Comparison of ENCODE assay signal across 8 cellular contexts in the genomic region with DNA sequence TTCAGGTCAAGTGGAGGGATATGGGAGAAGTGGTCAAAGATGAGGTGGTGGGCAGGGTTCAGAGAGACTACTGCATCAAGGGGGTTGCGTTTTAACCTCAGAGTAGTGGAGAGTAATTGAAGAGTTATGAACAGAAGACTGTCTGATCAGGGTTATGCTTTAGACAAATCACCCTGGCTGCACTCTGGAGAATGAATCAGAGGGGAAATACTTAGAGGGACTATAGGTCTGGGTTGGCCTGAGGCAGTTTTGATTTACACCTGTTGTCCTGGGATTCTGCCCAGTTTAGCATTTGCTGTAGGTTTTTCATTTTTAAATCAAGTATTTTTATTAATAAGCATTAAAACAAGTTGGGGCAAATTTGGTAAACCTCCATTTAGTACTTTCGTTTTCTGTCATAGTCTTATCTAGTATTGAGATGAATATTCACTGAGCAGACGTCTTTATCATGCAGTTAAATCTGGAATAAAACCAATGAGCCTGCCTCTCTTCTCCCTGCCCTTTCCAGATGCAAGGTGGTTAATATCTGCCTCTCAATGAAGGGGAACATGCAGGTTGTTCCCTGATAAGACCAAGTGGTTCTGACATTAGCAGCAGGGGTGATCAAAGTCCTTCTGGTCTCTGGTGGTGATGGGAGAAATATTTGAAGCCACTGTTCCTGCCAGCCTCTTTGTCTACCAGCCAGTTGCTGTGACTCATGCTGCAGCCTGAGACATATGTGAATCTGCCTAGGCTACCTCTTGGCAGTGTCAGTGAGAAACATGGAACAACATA.
DNase-seq lines count a peak whose midpoint lies in the region; ATAC-seq, FAIRE-seq and TF ChIP-seq lines count a peak whose summit lies in the region.

No MANE protein-coding gene starts in this region.

- no peaks in the 10 kb centered on the region for H3K4me1 Mint-ChIP-seq in endodermal cell

- H4K20me1 ChIP-seq in hepatocyte (ENCODE audit: insufficient read depth, poor library complexity, severe bottlenecking): no peaks in the 10 kb centered on the region

- DNase-seq in GM12892 (ENCODE audit: insufficient read length) (no peak), RWPE2 (ENCODE audit: low spot score) (no peak), hepatocyte (ENCODE audit: low spot score) (peak; percentile 27), endodermal cell (no peak), superior temporal gyrus (ENCODE audit: extremely low spot score) (no peak), lower leg skin (ENCODE audit: low spot score in 2 of 2) (no peak)

- peaks cover 27% of the 10 kb centered on the region for H3K9me3 Mint-ChIP-seq in endodermal cell

- H2AFZ ChIP-seq in hepatocyte: no peak overlapping the region

- H3K27ac ChIP-seq in RWPE2 (ENCODE audit: poor library complexity, severe bottlenecking): no peak overlapping the region
- H3K27ac ChIP-seq in hepatocyte: peak overlapping the region; percentile 2
- no peak overlapping the region for H3K27ac ChIP-seq in endodermal cell (ENCODE audit: low read depth, low read length)

- ATAC-seq in GM21723 (IDR thresholded peaks at IDR 0.05; ENCODE audit: unreplicated experiment): peak; percentile 76
- peak; percentile 61 for ATAC-seq in RWPE2 (ENCODE audit: low read depth)
- no peak for ATAC-seq in HG03045 (IDR thresholded peaks at IDR 0.05; ENCODE audit: unreplicated experiment)

- TF ChIP-seq POLR2A in GM12892 (IDR thresholded peaks at IDR 0.05; ENCODE audit: low read depth, low read length) (no peak), lower leg skin (IDR thresholded peaks at IDR 0.05) (no peak)

- H3K4me3 ChIP-seq in RWPE2 (ENCODE audit: severe bottlenecking) (no peak overlapping the region), hepatocyte (no peak overlapping the region), endodermal cell (ENCODE audit: low read length) (no peak overlapping the region), lower leg skin (ENCODE audit: low read depth, poor library complexity, severe bottlenecking) (no peak overlapping the region)

- H3K27me3 ChIP-seq in RWPE2 (ENCODE audit: insufficient read depth, poor library complexity, severe bottlenecking) (no peaks in the 10 kb centered on the region), hepatocyte (no peaks in the 10 kb centered on the region), endodermal cell (ENCODE audit: control insufficient read depth, insufficient read depth, low read length, poor library complexity, severe bottlenecking) (no peaks in the 10 kb centered on the region)

- H3K27ac Mint-ChIP-seq in endodermal cell: no peak overlapping the region

- WGBS in hepatocyte (ENCODE audit: low lambda C conversion rate, missing lambda C conversion rate): 32% methylated on average over 3 of the region's 3 CpGs
- WGBS in endodermal cell (ENCODE audit: insufficient coverage in 1 of 2, insufficient read length in 1 of 2), 2 experiments: 85 to 90% methylated on average over 2 to 3 of the region's 3 CpGs
- WGBS in lower leg skin, 2 donors: 31 to 50% methylated on average over 3 of the region's 3 CpGs

- H3K36me3 Mint-ChIP-seq in endodermal cell (ENCODE audit: low read depth): no peaks in the 10 kb centered on the region

- H3K36me3 ChIP-seq in RWPE2 (ENCODE audit: low read depth) (no peaks in the 10 kb centered on the region), hepatocyte (replicated peaks; ENCODE audit: insufficient read depth, low read depth) (no peaks in the 10 kb centered on the region), endodermal cell (ENCODE audit: control insufficient read depth, insufficient read depth, low read length) (no peaks in the 10 kb centered on the region)

- TF ChIP-seq CTCF in RWPE2 (IDR thresholded peaks at IDR 0.05; ENCODE audit: poor library complexity, severe bottlenecking) (no peak), hepatocyte (IDR thresholded peaks at IDR 0.05; ENCODE audit: poor library complexity) (no peak), endodermal cell (conservative IDR thresholded peaks at IDR 0.05) (no peak), lower leg skin (IDR thresholded peaks at IDR 0.05) (no peak)

- no peaks in the 10 kb centered on the region for H3K4me1 ChIP-seq in RWPE2 (ENCODE audit: insufficient read depth, poor library complexity, severe bottlenecking)
- no peaks in the 10 kb centered on the region for H3K4me1 ChIP-seq in hepatocyte (ENCODE audit: insufficient read depth)
- H3K4me1 ChIP-seq in endodermal cell (ENCODE audit: control insufficient read depth, insufficient read depth, low read length): no peaks in the 10 kb centered on the region

- H3K9ac ChIP-seq in endodermal cell (ENCODE audit: extremely low read depth, low read length, poor library complexity, severe bottlenecking): no peak overlapping the region

- H3K79me2 ChIP-seq in hepatocyte: no peaks in the 10 kb centered on the region

- H3K4me2 ChIP-seq in hepatocyte: peak overlapping the region; percentile 34

- FAIRE-seq in GM12892 (lab: Jason Lieb, UNC): peak; percentile 86

- H3K9me3 ChIP-seq in RWPE2 (ENCODE audit: severe bottlenecking) (no peaks in the 10 kb centered on the region), hepatocyte (ENCODE audit: low read depth) (no peaks in the 10 kb centered on the region), endodermal cell (ENCODE audit: control insufficient read depth, low read length) (no peaks in the 10 kb centered on the region)

- no peak overlapping the region for H3K4me3 Mint-ChIP-seq in endodermal cell

- H3K9me2 ChIP-seq in hepatocyte (replicated peaks; ENCODE audit: insufficient read depth): no peaks in the 10 kb centered on the region

- no peaks in the 10 kb centered on the region for H3K27me3 Mint-ChIP-seq in endodermal cell (ENCODE audit: insufficient read depth)

- intact Hi-C loops in lower leg skin (cut with DNase I; ENCODE audit: low total_unique reads): no loop called here
